ENCODE assay signal across 8 cellular contexts in genomic region chr1:6634278-6635052, GRCh38. TPM values are rescaled to one million over a fixed set of nuclear protein-coding genes. Genes with fewer than 3 reads are reported as not detected.
DNase-seq lines count a peak whose midpoint lies in the region; ATAC-seq, FAIRE-seq and TF ChIP-seq lines count a peak whose summit lies in the region.

No MANE protein-coding gene starts in this region.

- H3K27me3 Mint-ChIP-seq in CD14-positive monocyte (ENCODE audit: low read depth in 3 of 3) = peaks cover 0 to 4% (median 0%) of the 10 kb centered on the region in 3 donors
- no peaks in the 10 kb centered on the region for H3K27me3 Mint-ChIP-seq in activated CD4-positive, alpha-beta T cell treated with anti-CD3 and anti-CD28 coated beads for 36 hours
- H3K27me3 Mint-ChIP-seq in endothelial cell (ENCODE audit: unreplicated experiment) = peaks cover 2% of the 10 kb centered on the region
- H3K27me3 Mint-ChIP-seq in nephron (ENCODE audit: low read depth) = no peaks in the 10 kb centered on the region

- H3K4me1 ChIP-seq in vagina = peaks cover 11% of the 10 kb centered on the region

- H3K27ac ChIP-seq in vagina = no peak overlapping the region

- H3K36me3 Mint-ChIP-seq in CD14-positive monocyte (peaks cover 79 to 97% of the 10 kb centered on the region in 2 donors), endothelial cell (ENCODE audit: low read depth, unreplicated experiment) (peaks cover 27% of the 10 kb centered on the region), nephron (ENCODE audit: low read depth) (peaks cover 58% of the 10 kb centered on the region)
- H3K36me3 Mint-ChIP-seq in activated CD4-positive, alpha-beta T cell treated with anti-CD3 and anti-CD28 coated beads for 36 hours (ENCODE audit: low read depth) = peaks cover 39% of the 10 kb centered on the region

- H3K27ac Mint-ChIP-seq in CD14-positive monocyte (no peak overlapping the region), endothelial cell (ENCODE audit: unreplicated experiment) (no peak overlapping the region), nephron (peak overlapping the region in 2 of 3 experiments; percentile 27 to 67)
- H3K27ac Mint-ChIP-seq in activated CD4-positive, alpha-beta T cell treated with anti-CD3 and anti-CD28 coated beads for 36 hours = no peak overlapping the region

- ATAC-seq in activated CD4-positive, alpha-beta T cell treated with anti-CD3 and anti-CD28 coated beads for 36 hours = peak; percentile 65

- TF ChIP-seq POLR2A in H54 (IDR thresholded peaks at IDR 0.05; ENCODE audit: low read depth, low read length) = no peak
- TF ChIP-seq POLR2A in vagina (IDR thresholded peaks at IDR 0.05) = no peak

- H3K27me3 ChIP-seq in vagina = no peaks in the 10 kb centered on the region

- H3K4me3 ChIP-seq in vagina = no peak overlapping the region

- H3K9me3 ChIP-seq in vagina = no peaks in the 10 kb centered on the region

- CTCF ChIA-PET in activated CD4-positive, alpha-beta T cell treated with anti-CD3 and anti-CD28 coated beads for 36 hours (lab: Charles Lee) = interaction anchor here (0.6 to 1.5 kb wide), 4 partner anchors 20 to 1685 kb away, joined by 3 to 6 read pairs (median 4); partner anchors contain the start of genes NOL9 and TAS1R1

- DNase-seq in CD14-positive monocyte (ENCODE audit: low spot score) (no peak), HT-29 (ENCODE audit: low spot score) (peak; percentile 45), endothelial cell (ENCODE audit: low spot score) (peak; percentile 56), H54 (ENCODE audit: insufficient read length, low spot score) (no peak), vagina (ENCODE audit: extremely low spot score in 2 of 2) (no peak), NK-92 (lab: John Stamatoyannopoulos, UW; ENCODE audit: unreplicated experiment) (no peak)
- peak; percentile 73 for DNase-seq in activated CD4-positive, alpha-beta T cell treated with anti-CD3 and anti-CD28 coated beads for 36 hours

- H3K9me3 Mint-ChIP-seq in CD14-positive monocyte (no peaks in the 10 kb centered on the region), endothelial cell (ENCODE audit: unreplicated experiment) (no peaks in the 10 kb centered on the region), nephron (no peaks in the 10 kb centered on the region)
- H3K9me3 Mint-ChIP-seq in activated CD4-positive, alpha-beta T cell treated with anti-CD3 and anti-CD28 coated beads for 36 hours (ENCODE audit: low read depth) = no peaks in the 10 kb centered on the region

- POLR2A ChIA-PET in activated CD4-positive, alpha-beta T cell treated with anti-CD3 and anti-CD28 coated beads for 36 hours (lab: Charles Lee) = interaction anchor here (0.6 to 0.7 kb wide), 2 partner anchors 135 to 388 kb away, joined by 3 to 6 read pairs; no protein-coding TSS in a partner anchor

- H3K4me1 Mint-ChIP-seq in CD14-positive monocyte = no peaks in the 10 kb centered on the region
- peaks cover 4% of the 10 kb centered on the region for H3K4me1 Mint-ChIP-seq in activated CD4-positive, alpha-beta T cell treated with anti-CD3 and anti-CD28 coated beads for 36 hours
- peaks cover 1% of the 10 kb centered on the region for H3K4me1 Mint-ChIP-seq in endothelial cell (ENCODE audit: unreplicated experiment)
- H3K4me1 Mint-ChIP-seq in nephron = peaks cover 40% of the 10 kb centered on the region

- intact Hi-C loops in CD14-positive monocyte (cut with micrococcal nuclease) = no loop called here
- intact Hi-C loops in activated CD4-positive, alpha-beta T cell treated with anti-CD3 and anti-CD28 coated beads for 36 hours (cut with DNase I, micrococcal nuclease) = no loop called here
- intact Hi-C loops in vagina (cut with DNase I) = loop anchor here (5.0 kb wide), 1 partner anchor 32 kb away; the partner anchor contains the start of gene KLHL21

- no peak for FAIRE-seq in H54 (lab: Jason Lieb, UNC)

- peaks cover 0 to 79% of the 10 kb centered on the region in 2 donors for H3K36me3 ChIP-seq in vagina

- no peak overlapping the region for H3K4me3 Mint-ChIP-seq in CD14-positive monocyte
- H3K4me3 Mint-ChIP-seq in activated CD4-positive, alpha-beta T cell treated with anti-CD3 and anti-CD28 coated beads for 36 hours = no peak overlapping the region
- H3K4me3 Mint-ChIP-seq in endothelial cell (ENCODE audit: unreplicated experiment) = no peak overlapping the region
- H3K4me3 Mint-ChIP-seq in nephron = peak overlapping the region in 1 of 3 experiments; percentile 55

- peak; percentile 41 for TF ChIP-seq CTCF in CD14-positive monocyte (IDR thresholded peaks at IDR 0.05)
- peak; percentile 33 for TF ChIP-seq CTCF in endothelial cell (IDR thresholded peaks at IDR 0.05; ENCODE audit: unreplicated experiment)
- peak; percentile 40 to 43 (median 42) for TF ChIP-seq CTCF in nephron (IDR thresholded peaks at IDR 0.05; ENCODE audit: unreplicated experiment in 3 of 3)
- peak in 1 of 3 experiments; percentile 38 for TF ChIP-seq CTCF in vagina (IDR thresholded peaks at IDR 0.05)

RNA-seq across cellular contexts. Expression of gene THAP3, which starts 9.8 kb away (rescaled TPM):
- 10 to 100 TPM; 10.3 to 12.8 TPM for polyA plus RNA-seq in CD14-positive monocyte
- 19.6 and 22.7 TPM in 2 replicates for total RNA-seq in HT-29 (2014; rRNA removed; shearing (Covaris generic))
- total RNA-seq in activated CD4-positive, alpha-beta T cell treated with anti-CD3 and anti-CD28 coated beads for 36 hours = 10 to 100 TPM; 19.4 to 22.1 TPM
- total RNA-seq in endothelial cell (ENCODE audit: unreplicated experiment) (13.5 TPM), vagina (29.0 TPM)

RNA-seq across cellular contexts. Expression of gene PHF13, which starts 20.9 kb away (rescaled TPM):
- polyA plus RNA-seq in CD14-positive monocyte = 1 to 10 TPM; 1.0 to 1.7 TPM
- 8.8 and 11.5 TPM in 2 replicates for total RNA-seq in HT-29 (2014; rRNA removed; shearing (Covaris generic))
- total RNA-seq in activated CD4-positive, alpha-beta T cell treated with anti-CD3 and anti-CD28 coated beads for 36 hours = 10 to 100 TPM; 13.2 to 13.6 TPM
- total RNA-seq in endothelial cell (ENCODE audit: unreplicated experiment) = 21.6 TPM
- 21.6 TPM for total RNA-seq in vagina

RNA-seq across cellular contexts. Expression of gene KLHL21, which starts 31.8 kb away (rescaled TPM):
- 1 to 10 TPM; 5.9 to 7.3 TPM for polyA plus RNA-seq in CD14-positive monocyte
- 52.0 and 52.1 TPM in 2 replicates for total RNA-seq in HT-29 (2014; rRNA removed; shearing (Covaris generic))
- total RNA-seq in activated CD4-positive, alpha-beta T cell treated with anti-CD3 and anti-CD28 coated beads for 36 hours = 10 to 100 TPM; 12.4 to 15.7 TPM
- 5.0 TPM for total RNA-seq in endothelial cell (ENCODE audit: unreplicated experiment)
- 54.3 TPM for total RNA-seq in vagina

RNA-seq across cellular contexts. Expression of gene ZBTB48, which starts 54.7 kb away (rescaled TPM):
- 10 to 100 TPM; 13.2 to 23.0 TPM for polyA plus RNA-seq in CD14-positive monocyte
- 28.5 and 37.2 TPM in 2 replicates for total RNA-seq in HT-29 (2014; rRNA removed; shearing (Covaris generic))
- 10 to 100 TPM; 23.2 to 26.0 TPM for total RNA-seq in activated CD4-positive, alpha-beta T cell treated with anti-CD3 and anti-CD28 coated beads for 36 hours
- total RNA-seq in endothelial cell (ENCODE audit: unreplicated experiment) = 32.2 TPM
- total RNA-seq in vagina = 9.1 TPM

Comparison
In these comparisons a context has a peak if more than half of its experiments do, and no peak if none do; other contexts are left out.
1. DNase-seq: peak in HT-29 (single experiment), activated CD4-positive, alpha-beta T cell treated with anti-CD3 and anti-CD28 coated beads for 36 hours (single experiment) and endothelial cell (single experiment); none in CD14-positive monocyte (single experiment), H54 (single experiment), vagina (0 of 2) and NK-92 (single experiment).
2. H3K27ac Mint-ChIP-seq: peak in nephron (2 of 3); none in CD14-positive monocyte (0 of 7), activated CD4-positive, alpha-beta T cell treated with anti-CD3 and anti-CD28 coated beads for 36 hours (single experiment) and endothelial cell (single experiment).